14 cellular contexts compared by ENCODE assay signal in the genomic region with DNA sequence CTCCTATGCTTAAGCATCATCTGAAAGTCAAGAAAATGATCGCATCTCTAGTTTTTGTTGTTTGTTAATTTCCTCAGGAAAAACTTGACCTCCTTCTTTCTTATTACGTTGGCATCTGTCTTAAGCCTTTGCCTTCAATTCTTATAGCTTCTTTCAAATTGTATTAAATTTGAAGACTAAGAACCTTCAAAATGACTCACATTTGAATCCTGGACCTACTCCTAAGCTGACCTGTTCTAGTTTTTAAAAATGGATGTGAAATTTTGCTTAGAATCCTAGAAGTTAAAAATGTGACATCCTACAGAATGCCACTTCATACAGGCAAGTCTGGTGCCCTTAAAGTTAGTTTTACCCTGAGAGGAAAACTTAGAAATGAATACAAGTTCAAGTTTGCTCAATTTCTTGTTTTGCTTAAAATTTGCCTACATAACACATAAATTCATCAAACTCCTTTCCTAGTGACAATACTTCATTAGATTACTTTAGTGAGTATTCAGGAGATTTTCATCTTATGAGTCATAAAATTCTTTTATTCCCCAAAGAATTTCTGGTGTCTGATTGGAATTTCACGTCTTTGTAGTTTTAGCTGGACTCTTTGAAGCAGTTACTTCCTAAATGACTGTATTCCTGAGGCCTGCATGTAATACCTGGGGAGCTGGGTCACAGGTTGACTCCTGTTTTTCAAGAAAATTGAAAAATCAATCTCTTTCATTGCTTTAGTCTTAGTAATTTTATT.
A peak's percentile ranks its signal among the peaks of the same experiment; 100 is the strongest.
DNase-seq lines count a peak whose midpoint lies in the region; ATAC-seq and TF ChIP-seq lines count a peak whose summit lies in the region.
"Had no signal": no experiment of that assay in that cellular context is flagged by ENCODE, and none has a peak within 500 bp of the region (broad histone marks: within the 10 kb centered on the region; RNA-seq: fewer than 3 reads in every experiment).

No MANE protein-coding gene starts in this region.

- H2BK120ac ChIP-seq in mesenchymal stem cell (ENCODE audit: low read depth, low read length), result no peak overlapping the region

- H4K91ac ChIP-seq in mesenchymal stem cell (ENCODE audit: low read length), result no peak overlapping the region

- H3K27ac ChIP-seq in mesenchymal stem cell (ENCODE audit: low read length, poor library complexity, severe bottlenecking), result peak overlapping the region; percentile 96
- H3K27ac ChIP-seq: psoas muscle, testis had no signal

- H3K4ac ChIP-seq in mesenchymal stem cell (ENCODE audit: low read depth in 1 of 2, low read length in 2 of 2), result no peak overlapping the region

- H2BK15ac ChIP-seq in mesenchymal stem cell (ENCODE audit: low read depth, poor library complexity, severe bottlenecking), result no peak overlapping the region

- H3K23ac ChIP-seq in mesenchymal stem cell (ENCODE audit: low read length in 2 of 2), result no peak overlapping the region

- peaks cover 57% of the 10 kb centered on the region for H3K4me1 Mint-ChIP-seq in Calu3 (ENCODE audit: low read depth, unreplicated experiment)
- H3K4me1 Mint-ChIP-seq: CD4-positive, CD25-positive, alpha-beta regulatory T cell had no signal

- H3K9me3 ChIP-seq in mesenchymal stem cell (ENCODE audit: control insufficient read depth, low read length), result peaks cover 9% of the 10 kb centered on the region
- H3K9me3 ChIP-seq: testis had no signal

- CTCF ChIA-PET in Calu3 (lab: Charles Lee), result no interaction called here

- no peak overlapping the region for H3K18ac ChIP-seq in mesenchymal stem cell (ENCODE audit: low read depth in 1 of 2, low read length in 2 of 2)

- ATAC-seq in HG03571 (IDR thresholded peaks at IDR 0.05; ENCODE audit: unreplicated experiment), result no peak
- ATAC-seq: left ventricle myocardium superior, psoas muscle had no signal

- no TSS peak for BruUV-seq in Calu3 (replicated peaks; lab: Mats Ljungman, UMichigan)

- H3K4me3 ChIP-seq in choroid plexus epithelial cell (ENCODE audit: low read depth, low read length), result no peak overlapping the region
- H3K4me3 ChIP-seq in mesenchymal stem cell (ENCODE audit: insufficient read depth in 1 of 2, low read depth in 1 of 2, low read length in 2 of 2), result no peak overlapping the region
- H3K4me3 ChIP-seq: psoas muscle, testis had no signal

- peak overlapping the region; percentile 20 for H3K27ac Mint-ChIP-seq in Calu3 (ENCODE audit: unreplicated experiment)
- H3K27ac Mint-ChIP-seq: CD4-positive, CD25-positive, alpha-beta regulatory T cell had no signal

- H3K79me1 ChIP-seq in mesenchymal stem cell (replicated peaks; ENCODE audit: low read length, poor library complexity, severe bottlenecking), result peaks cover 20% of the 10 kb centered on the region

- no peak overlapping the region for H2AFZ ChIP-seq in mesenchymal stem cell (ENCODE audit: low read depth, low read length)

- no peak overlapping the region for H2AK5ac ChIP-seq in mesenchymal stem cell (ENCODE audit: low read length, severe bottlenecking)

- H3K27me3 ChIP-seq in mesenchymal stem cell (ENCODE audit: control insufficient read depth in 1 of 2, insufficient read depth in 1 of 2, low read length in 2 of 2), result no peaks in the 10 kb centered on the region
- H3K27me3 ChIP-seq: testis had no signal

- peaks cover 12% of the 10 kb centered on the region for H3K9me3 Mint-ChIP-seq in Calu3 (ENCODE audit: low read depth, unreplicated experiment)

- no peak overlapping the region for H4K8ac ChIP-seq in mesenchymal stem cell (ENCODE audit: low read length)

- H3K36me3 ChIP-seq in mesenchymal stem cell (ENCODE audit: control insufficient read depth in 1 of 2, insufficient read depth in 2 of 2, low read depth in 1 of 2, low read length in 2 of 2), result no peaks in the 10 kb centered on the region

- TF ChIP-seq CTCF in Calu3 (IDR thresholded peaks at IDR 0.05; ENCODE audit: unreplicated experiment), result no peak
- TF ChIP-seq CTCF in choroid plexus epithelial cell (conservative IDR thresholded peaks at IDR 0.05; ENCODE audit: low read depth, low read length), result no peak

- no peak overlapping the region for H3K4me2 ChIP-seq in mesenchymal stem cell (ENCODE audit: low read length, poor library complexity, severe bottlenecking)

- H3K14ac ChIP-seq in mesenchymal stem cell (ENCODE audit: low read length in 2 of 2), result no peak overlapping the region

- DNase-seq in Calu3 (peak; percentile 26), NCI-H226 (peak; percentile 90), choroid plexus epithelial cell (ENCODE audit: low read depth) (peak; percentile 78), mesenchymal stem cell (peak; percentile 39), NCI-H345 treated with DMSO at 0.1 percent for 48 hours (lab: John Stamatoyannopoulos, UW; ENCODE audit: unreplicated experiment) (no peak), amniotic stem cell (lab: John Stamatoyannopoulos, UW) (no peak), NCI-H2107 (lab: John Stamatoyannopoulos, UW) (no peak)
- DNase-seq: activated T-cell treated with anti-CD3 and anti-CD28 coated beads for 4 hours; CD4-positive, CD25-positive, alpha-beta regulatory T cell; left ventricle myocardium superior; NCI-H1417; psoas muscle; testis had no signal

- H2BK12ac ChIP-seq in mesenchymal stem cell (ENCODE audit: low read length in 2 of 2), result no peak overlapping the region

- 0% methylated on average over 1 of the region's 3 CpGs for WGBS in mesenchymal stem cell

- intact Hi-C loops in Calu3 (cut with micrococcal nuclease; ENCODE audit: unreplicated experiment), result loop anchor here (2.0 to 5.0 kb wide), 2 partner anchors 106 to 113 kb away; no protein-coding TSS in a partner anchor

- H3K27me3 Mint-ChIP-seq in Calu3 (ENCODE audit: unreplicated experiment), result no peaks in the 10 kb centered on the region
- H3K27me3 Mint-ChIP-seq: CD4-positive, CD25-positive, alpha-beta regulatory T cell had no signal

- H3K36me3 Mint-ChIP-seq in Calu3 (ENCODE audit: insufficient read depth, unreplicated experiment), result no peaks in the 10 kb centered on the region
- H3K36me3 Mint-ChIP-seq: CD4-positive, CD25-positive, alpha-beta regulatory T cell had no signal

- H3K9ac ChIP-seq in mesenchymal stem cell (ENCODE audit: low read length), result peak overlapping the region; percentile 18

- H3K4me3 Mint-ChIP-seq in Calu3 (ENCODE audit: low read depth, unreplicated experiment), result no peak overlapping the region
- H3K4me3 Mint-ChIP-seq: CD4-positive, CD25-positive, alpha-beta regulatory T cell had no signal

- peak overlapping the region; percentile 44 for H2BK5ac ChIP-seq in mesenchymal stem cell (ENCODE audit: low read depth, low read length, poor library complexity, severe bottlenecking)

- H3K4me1 ChIP-seq in mesenchymal stem cell (ENCODE audit: control insufficient read depth, insufficient read depth, low read depth, low read length), result peaks cover 7% of the 10 kb centered on the region
- H3K4me1 ChIP-seq: testis had no signal

Comparison
In these comparisons a context has a peak if more than half of its experiments do, and no peak if none do; other contexts are left out.
1. DNase-seq: peak in Calu3 (single experiment), NCI-H226 (single experiment), choroid plexus epithelial cell (single experiment) and mesenchymal stem cell (single experiment); none in NCI-H345 treated with DMSO at 0.1 percent for 48 hours (single experiment), amniotic stem cell (single experiment) and NCI-H2107 (single experiment).